Comparison of ENCODE assay signal across 4 cellular contexts in genomic region chr20:49723758-49724157, GRCh38. TPM values are rescaled to one million over a fixed set of nuclear protein-coding genes. Genes with fewer than 3 reads are reported as not detected.
DNase-seq lines count a peak whose midpoint lies in the region; ATAC-seq and TF ChIP-seq lines count a peak whose summit lies in the region.
"Not testable (repeated sequence)": the region's sequence is repeated elsewhere in the genome, so short reads cannot be mapped to it uniquely, and the experiment has no call there.

No MANE protein-coding gene starts in this region.

- ATAC-seq in RWPE2 (ENCODE audit: low read depth), result not testable (repeated sequence)

- not testable (repeated sequence) for H4K20me1 ChIP-seq in PC-9 (ENCODE audit: insufficient read depth)

- CTCF ChIA-PET in PC-9 (lab: Charles Lee), result not testable (repeated sequence)

- H3K27me3 Mint-ChIP-seq in CD14-positive monocyte (ENCODE audit: low read depth in 3 of 3), result not testable (repeated sequence)

- intact Hi-C loops in CD14-positive monocyte (cut with micrococcal nuclease), result not testable (repeated sequence)
- intact Hi-C loops in PC-9 (cut with micrococcal nuclease; ENCODE audit: unreplicated experiment), result loop anchor here (2.0 kb wide), 1 partner anchor 13 kb away; no protein-coding TSS in a partner anchor

- POLR2A ChIA-PET in PC-9 (lab: Charles Lee; ENCODE audit: unreplicated experiment), result not testable (repeated sequence)

- H3K4me1 ChIP-seq in PC-9 (replicated peaks; ENCODE audit: insufficient read depth), result peaks cover 60% of the 10 kb centered on the region
- H3K4me1 ChIP-seq in RWPE2 (ENCODE audit: insufficient read depth, poor library complexity, severe bottlenecking), result not testable (repeated sequence)

- H3K27ac ChIP-seq in PC-9, result peak overlapping the region; percentile 89
- H3K27ac ChIP-seq in RWPE2 (ENCODE audit: poor library complexity, severe bottlenecking), result not testable (repeated sequence)

- H3K4me1 Mint-ChIP-seq in CD14-positive monocyte, result peaks cover 45% of the 10 kb centered on the region

- not testable (repeated sequence) for H3K79me2 ChIP-seq in PC-9 (ENCODE audit: low read depth)

- H3K36me3 Mint-ChIP-seq in CD14-positive monocyte, result not testable (repeated sequence)

- not testable (repeated sequence) for TF ChIP-seq CTCF in CD14-positive monocyte (IDR thresholded peaks at IDR 0.05); PC-9 (conservative IDR thresholded peaks at IDR 0.05); RWPE2 (IDR thresholded peaks at IDR 0.05; ENCODE audit: poor library complexity, severe bottlenecking)

- H3K36me3 ChIP-seq in PC-9 (ENCODE audit: low read depth); RWPE2 (ENCODE audit: low read depth): not testable (repeated sequence)

- not testable (repeated sequence) for BruUV-seq in PC-9 (replicated peaks; lab: Mats Ljungman, UMichigan)

- peak overlapping the region; percentile 73; the same call in 1 of the 2 replicates for H3K4me2 ChIP-seq in PC-9

- not testable (repeated sequence) for H3K9me3 ChIP-seq in PC-9 (ENCODE audit: insufficient read depth, low read depth); RWPE2 (ENCODE audit: severe bottlenecking)

- not testable (repeated sequence) for H3K4me3 Mint-ChIP-seq in CD14-positive monocyte

- not testable (repeated sequence) for H3K9me3 Mint-ChIP-seq in CD14-positive monocyte

- H3K4me3 ChIP-seq in PC-9; RWPE2 (ENCODE audit: severe bottlenecking): not testable (repeated sequence)

- H2AFZ ChIP-seq in PC-9, result not testable (repeated sequence)

- peak overlapping the region in 5 of 7 donors; percentile 13 to 89 (median 66) for H3K27ac Mint-ChIP-seq in CD14-positive monocyte

- peaks cover 62% of the 10 kb centered on the region for H3F3A ChIP-seq in PC-9 (ENCODE audit: insufficient read depth, low read depth)

- H3K27me3 ChIP-seq in PC-9 (ENCODE audit: insufficient read depth, low read depth); RWPE2 (ENCODE audit: insufficient read depth, poor library complexity, severe bottlenecking): not testable (repeated sequence)

- not testable (repeated sequence) for H3K9me2 ChIP-seq in PC-9 (ENCODE audit: insufficient read depth)

- not testable (repeated sequence) for DNase-seq in CD14-positive monocyte (ENCODE audit: low spot score); PC-9
- DNase-seq in RWPE2 (ENCODE audit: low spot score) (peak; percentile 61), mesenteric fat pad (ENCODE audit: low spot score) (peak; percentile 65)

RNA-seq across cellular contexts. Expression of gene B4GALT5, which starts 10.1 kb away (rescaled TPM):
- 1 to 10 TPM; 2.4 to 2.7 TPM for polyA plus RNA-seq in CD14-positive monocyte
- total RNA-seq in PC-9 (2021) (61.7 and 63.1 TPM in 2 replicates), mesenteric fat pad (54.2 TPM)
